Comparison of ENCODE assay signal across 27 cellular contexts in the genomic region with DNA sequence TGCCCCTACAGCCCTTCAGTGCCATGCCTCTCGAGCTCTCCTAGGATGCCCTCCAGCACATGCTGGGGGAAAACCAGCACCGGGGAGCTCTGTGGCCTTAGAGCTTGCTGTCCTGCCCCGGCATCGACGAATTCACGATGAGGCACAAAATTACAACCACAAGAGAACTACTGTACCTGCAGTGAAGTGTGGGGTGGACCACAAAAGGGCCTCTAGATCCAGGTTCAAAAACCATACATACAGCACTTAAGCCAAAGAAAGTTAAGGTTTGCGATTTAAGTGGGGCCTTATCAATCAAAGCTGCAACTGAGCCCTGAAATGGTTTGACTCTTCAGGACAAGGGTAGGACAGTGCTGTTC. TPM values are rescaled to one million over a fixed set of nuclear protein-coding genes. Genes with fewer than 3 reads are reported as not detected.
DNase-seq lines count a peak whose midpoint lies in the region; ATAC-seq, FAIRE-seq and TF ChIP-seq lines count a peak whose summit lies in the region.
"Had no signal": no experiment of that assay in that cellular context is flagged by ENCODE, and none has a peak within 500 bp of the region (broad histone marks: within the 10 kb centered on the region; RNA-seq: fewer than 3 reads in every experiment).

No MANE protein-coding gene starts in this region.

- TF ChIP-seq POLR2A in HepG2 (IDR thresholded peaks at IDR 0.05; ENCODE audit: insufficient read depth in 1 of 2, low read depth in 2 of 2, low read length in 2 of 2) (no peak), right lobe of liver (IDR thresholded peaks at IDR 0.05) (no peak)

- H3K27ac ChIP-seq in HepG2 (ENCODE audit: extremely low read length, insufficient read depth, low read length) = no peak overlapping the region
- H3K27ac ChIP-seq in right lobe of liver = no peak overlapping the region
- H3K27ac ChIP-seq: BLaER1, brain microvascular endothelial cell, esophagus squamous epithelium, foreskin keratinocyte, heart right ventricle, upper lobe of right lung had no signal

- DNase-seq in HepG2 (ENCODE audit: low spot score) (no peak), right lobe of liver (no peak), WTC11 (ENCODE audit: low spot score) (no peak), GM13976 (ENCODE audit: low spot score) (no peak), hepatic stellate cell (ENCODE audit: low spot score) (no peak)
- no peak for DNase-seq in activated naive CD8-positive, alpha-beta T cell treated with anti-CD3 and anti-CD28 coated beads for 36 hours
- DNase-seq: activated gamma-delta T cell treated with Interleukin-2 at 50 U/mL for 16 hours; brain microvascular endothelial cell; COR-L47; DMS79; esophagus squamous epithelium; foreskin keratinocyte; heart right ventricle; IMR-90; kidney; left ventricle myocardium superior; NCI-H2107; SHP77; stimulated activated CD4-positive, alpha-beta T cell treated with anti-CD3 and anti-CD28 coated beads, Interleukin-2, amount 100 ng/mL, for 48 hours; upper lobe of right lung had no signal

- no peaks in the 10 kb centered on the region for H3K27me3 Mint-ChIP-seq in WTC11 (ENCODE audit: low read depth)
- H3K27me3 Mint-ChIP-seq in activated naive CD8-positive, alpha-beta T cell treated with anti-CD3 and anti-CD28 coated beads for 36 hours = no peaks in the 10 kb centered on the region
- H3K27me3 Mint-ChIP-seq in stimulated activated memory B cell treated with anti-CD40 and anti-IgM and Interleukin-4, amounts not matched to agents 10 μg/mL and 1 μg/mL and 100 μg/mL, for 72 hours = no peaks in the 10 kb centered on the region

- in situ Hi-C loops in HepG2 (cut with HindIII; ENCODE audit: extremely low pct_ligation_motif_present, low pct_unique_long_range_greater_than_20kb) (no loop called here), GM13976 (cut with MboI; ENCODE audit: low sequenced_read_pairs, unreplicated experiment) (no loop called here)

- H3K9me3 ChIP-seq in HepG2 (ENCODE audit: low read length) (no peaks in the 10 kb centered on the region), right lobe of liver (no peaks in the 10 kb centered on the region)
- H3K9me3 ChIP-seq: BLaER1, esophagus squamous epithelium, heart right ventricle, upper lobe of right lung had no signal

- intact Hi-C loops in HepG2 (cut with micrococcal nuclease; ENCODE audit: unreplicated experiment) (no loop called here), right lobe of liver (cut with DNase I) (no loop called here)

- TF ChIP-seq CTCF in HepG2 (CRISPR knock-in tag; IDR thresholded peaks at IDR 0.05) = no peak
- TF ChIP-seq CTCF in right lobe of liver (IDR thresholded peaks at IDR 0.05) = no peak
- TF ChIP-seq CTCF in WTC11 (IDR thresholded peaks at IDR 0.05) = no peak
- no peak for TF ChIP-seq CTCF in GM13976 (IDR thresholded peaks at IDR 0.05; ENCODE audit: borderline replicate concordance, control extremely low read depth, extremely low read depth, insufficient read depth, missing control alignments)

- no peak for TF ChIP-seq RAD21 in HepG2 (CRISPR knock-in tag; IDR thresholded peaks at IDR 0.05)

- H2AFZ ChIP-seq in HepG2 (ENCODE audit: low read length) = no peak overlapping the region

- no peak overlapping the region for H3K9ac ChIP-seq in HepG2 (ENCODE audit: insufficient read depth, low read depth, low read length)
- H3K9ac ChIP-seq: BLaER1 had no signal

- 0 out of 2 replicates have a peak overlapping the region, but pooled peaks have one; percentile 45 for H3K27ac Mint-ChIP-seq in WTC11
- peak overlapping the region; percentile 74 for H3K27ac Mint-ChIP-seq in activated naive CD8-positive, alpha-beta T cell treated with anti-CD3 and anti-CD28 coated beads for 36 hours
- H3K27ac Mint-ChIP-seq in stimulated activated memory B cell treated with anti-CD40 and anti-IgM and Interleukin-4, amounts not matched to agents 10 μg/mL and 1 μg/mL and 100 μg/mL, for 72 hours = peak overlapping the region; percentile 32

- no peaks in the 10 kb centered on the region for H3K27me3 ChIP-seq in HepG2 (ENCODE audit: control insufficient read depth in 1 of 2, insufficient read depth in 2 of 2, low read length in 2 of 2)
- no peaks in the 10 kb centered on the region for H3K27me3 ChIP-seq in right lobe of liver
- H3K27me3 ChIP-seq: BLaER1, brain microvascular endothelial cell, esophagus squamous epithelium, foreskin keratinocyte, heart right ventricle, upper lobe of right lung had no signal

- ATAC-seq in HepG2 (no peak), right lobe of liver (no peak), WTC11 (no peak)
- ATAC-seq in stimulated activated memory B cell treated with anti-CD40 and anti-IgM and Interleukin-4, amounts not matched to agents 10 μg/mL and 1 μg/mL and 100 μg/mL, for 72 hours = no peak
- ATAC-seq: foreskin keratinocyte, heart right ventricle, left ventricle myocardium superior, sciatic nerve, upper lobe of right lung had no signal

- H3K79me2 ChIP-seq in HepG2 (ENCODE audit: insufficient read depth, low read length) = peaks cover 47% of the 10 kb centered on the region

- H3K9me3 Mint-ChIP-seq in WTC11 = no peaks in the 10 kb centered on the region
- no peaks in the 10 kb centered on the region for H3K9me3 Mint-ChIP-seq in activated naive CD8-positive, alpha-beta T cell treated with anti-CD3 and anti-CD28 coated beads for 36 hours
- no peaks in the 10 kb centered on the region for H3K9me3 Mint-ChIP-seq in stimulated activated memory B cell treated with anti-CD40 and anti-IgM and Interleukin-4, amounts not matched to agents 10 μg/mL and 1 μg/mL and 100 μg/mL, for 72 hours

- H3K36me3 ChIP-seq in HepG2 (replicated peaks in 1 of 2; ENCODE audit: control insufficient read depth in 1 of 2, insufficient read depth in 2 of 2, low read length in 2 of 2) = peaks cover 57 to 95% of the 10 kb centered on the region in 2 experiments
- H3K36me3 ChIP-seq in right lobe of liver = peaks cover 0 to 66% (median 20%) of the 10 kb centered on the region in 4 donors

- no peak for FAIRE-seq in HepG2 (lab: Jason Lieb, UNC)
- FAIRE-seq: G401.6, kidney had no signal

- TF ChIP-seq EP300 in HepG2 (IDR thresholded peaks at IDR 0.05; ENCODE audit: low read depth in 2 of 2, low read length in 2 of 2) (no peak), HepG2 (CRISPR knock-in tag; IDR thresholded peaks at IDR 0.05; ENCODE audit: borderline replicate concordance) (no peak)

- peaks cover 35% of the 10 kb centered on the region for H4K20me1 ChIP-seq in HepG2 (ENCODE audit: insufficient read depth, low read length)

- 99% methylated on average over 7 of the region's 7 CpGs for WGBS in HepG2 (ENCODE audit: low lambda C conversion rate)
- 100% methylated on average over 2 of the region's 7 CpGs for WGBS in right lobe of liver (ENCODE audit: insufficient coverage, low coverage, low lambda C conversion rate, missing lambda C conversion rate)

- CTCF ChIA-PET in HepG2 (lab: Yijun Ruan, JAX; ENCODE audit: low intra/inter-chr PET ratio, low total read pairs) = no interaction called here
- CTCF ChIA-PET in WTC11 (lab: Charles Lee) = interaction anchor here (2.6 to 5.7 kb wide), 2 partner anchors 15 to 87 kb away, joined by 19 to 30 read pairs; no protein-coding TSS in a partner anchor

- peaks cover 72% of the 10 kb centered on the region for H3K36me3 Mint-ChIP-seq in WTC11
- H3K36me3 Mint-ChIP-seq in activated naive CD8-positive, alpha-beta T cell treated with anti-CD3 and anti-CD28 coated beads for 36 hours = peaks cover 37% of the 10 kb centered on the region
- peaks cover 45% of the 10 kb centered on the region for H3K36me3 Mint-ChIP-seq in stimulated activated memory B cell treated with anti-CD40 and anti-IgM and Interleukin-4, amounts not matched to agents 10 μg/mL and 1 μg/mL and 100 μg/mL, for 72 hours

- no peak overlapping the region for H3K4me2 ChIP-seq in HepG2 (ENCODE audit: low read depth, low read length)
- H3K4me2 ChIP-seq: BLaER1 had no signal

- H3K4me3 ChIP-seq in HepG2 (replicated peaks in 1 of 3; ENCODE audit: insufficient read depth in 1 of 3, low read depth in 2 of 3, low read length in 3 of 3) = no peak overlapping the region
- no peak overlapping the region for H3K4me3 ChIP-seq in right lobe of liver
- H3K4me3 ChIP-seq: BLaER1, esophagus squamous epithelium, heart right ventricle, upper lobe of right lung had no signal

- H3K4me3 Mint-ChIP-seq in WTC11 = no peak overlapping the region
- H3K4me3 Mint-ChIP-seq in activated naive CD8-positive, alpha-beta T cell treated with anti-CD3 and anti-CD28 coated beads for 36 hours = no peak overlapping the region
- H3K4me3 Mint-ChIP-seq in stimulated activated memory B cell treated with anti-CD40 and anti-IgM and Interleukin-4, amounts not matched to agents 10 μg/mL and 1 μg/mL and 100 μg/mL, for 72 hours = no peak overlapping the region

- H3K4me1 Mint-ChIP-seq in WTC11 = no peaks in the 10 kb centered on the region
- H3K4me1 Mint-ChIP-seq in activated naive CD8-positive, alpha-beta T cell treated with anti-CD3 and anti-CD28 coated beads for 36 hours = peaks cover 43% of the 10 kb centered on the region
- H3K4me1 Mint-ChIP-seq in stimulated activated memory B cell treated with anti-CD40 and anti-IgM and Interleukin-4, amounts not matched to agents 10 μg/mL and 1 μg/mL and 100 μg/mL, for 72 hours = peaks cover 32% of the 10 kb centered on the region

- POLR2A ChIA-PET in HepG2 (lab: Yijun Ruan, JAX) = no interaction called here
- POLR2A ChIA-PET in WTC11 (lab: Charles Lee) = no interaction called here

- H3K4me1 ChIP-seq in HepG2 (ENCODE audit: insufficient read depth, low read length) (no peaks in the 10 kb centered on the region), right lobe of liver (peaks cover 0 to 15% (median 8%) of the 10 kb centered on the region in 4 donors)
- H3K4me1 ChIP-seq: BLaER1, foreskin keratinocyte had no signal

- no TSS peak for BruUV-seq in HepG2 (replicated peaks; lab: Mats Ljungman, UMichigan)

RNA-seq across cellular contexts. Expression of a gene that starts 39.5 kb away (rescaled TPM):
- total RNA-seq in HepG2 (2016; rRNA removed; fragmentation: Illumina TruSeq; extraction: Trizol) = not detected in 2 replicates
- total RNA-seq in HepG2 (2016; cell fraction: cytosol; rRNA removed; fragmentation: Illumina TruSeq; extraction: Trizol; ENCODE audit: low read depth) = not detected in 2 replicates
- total RNA-seq in HepG2 (2016; cell fraction: insoluble cytoplasmic fraction; rRNA removed; fragmentation: Illumina TruSeq; extraction: Trizol) = not detected in 2 replicates
- 0.19 TPM in 1 of 2 replicates, not detected in the other for total RNA-seq in HepG2 (2016; cell fraction: membrane; rRNA removed; fragmentation: Illumina TruSeq; extraction: Trizol)
- not detected in 2 replicates for total RNA-seq in HepG2 (2016; cell fraction: nucleus; rRNA removed; fragmentation: Illumina TruSeq; extraction: Trizol)
- polyA plus RNA-seq in HepG2 (2011; rRNA removed) = 0.14 TPM in 1 of 2 replicates, not detected in the other
- not detected in 2 replicates for polyA plus RNA-seq in HepG2 (2011; cell fraction: cytosol; rRNA removed)
- polyA plus RNA-seq in HepG2 (2011; cell fraction: nucleus; rRNA removed) = not detected in 2 replicates
- not detected in 2 replicates for polyA plus RNA-seq in HepG2 (2012)
- not detected in 2 replicates for polyA plus RNA-seq in HepG2 (2016; cell fraction: cytosol; fragmentation: Illumina TruSeq; extraction: Trizol; ENCODE audit: low read depth)
- polyA plus RNA-seq in HepG2 (2016; cell fraction: insoluble cytoplasmic fraction; fragmentation: Illumina TruSeq; extraction: Trizol; ENCODE audit: low read depth) = not detected in 2 replicates
- not detected in 2 replicates for polyA plus RNA-seq in HepG2 (2016; cell fraction: membrane; fragmentation: Illumina TruSeq; extraction: Trizol; ENCODE audit: low read depth)
- not detected in 2 replicates for polyA plus RNA-seq in HepG2 (2016; cell fraction: nucleus; fragmentation: Illumina TruSeq; extraction: Trizol; ENCODE audit: insufficient read depth, low read depth)
- polyA minus RNA-seq in HepG2 (2011; rRNA and poly(A)+ RNA removed; ENCODE audit: low replicate concordance) = 0.12 TPM in 1 of 2 replicates, not detected in the other
- not detected in 2 replicates for polyA minus RNA-seq in HepG2 (2011; cell fraction: cytosol; rRNA and poly(A)+ RNA removed)
- polyA minus RNA-seq in HepG2 (2011; cell fraction: nucleus; rRNA and poly(A)+ RNA removed) = not detected in 2 replicates
- not detected for total RNA-seq in right lobe of liver
- total RNA-seq in WTC11 (2021) = not detected in 3 replicates
- not detected for total RNA-seq in activated naive CD8-positive, alpha-beta T cell treated with anti-CD3 and anti-CD28 coated beads for 36 hours
- total RNA-seq: esophagus squamous epithelium, foreskin keratinocyte, heart right ventricle, IMR-90, kidney, left ventricle myocardium superior, myocyte, posterior vena cava, sciatic nerve, temporal lobe, upper lobe of right lung had no signal
- polyA plus RNA-seq: foreskin keratinocyte, heart right ventricle, IMR-90 had no signal

RNA-seq across cellular contexts. Expression of a gene that starts 42.1 kb away (rescaled TPM):
- total RNA-seq in HepG2 (2016; rRNA removed; fragmentation: Illumina TruSeq; extraction: Trizol) (173 and 177 TPM in 2 replicates), right lobe of liver (10 to 100 TPM; 46.8 to 55.8 (median 49.1) TPM), WTC11 (2021) (153 to 211 TPM (median 161 TPM) in 3 replicates)
- total RNA-seq in HepG2 (2016; cell fraction: cytosol; rRNA removed; fragmentation: Illumina TruSeq; extraction: Trizol; ENCODE audit: low read depth) = 42.2 and 47.1 TPM in 2 replicates
- total RNA-seq in HepG2 (2016; cell fraction: insoluble cytoplasmic fraction; rRNA removed; fragmentation: Illumina TruSeq; extraction: Trizol) = 166 and 185 TPM in 2 replicates
- total RNA-seq in HepG2 (2016; cell fraction: membrane; rRNA removed; fragmentation: Illumina TruSeq; extraction: Trizol) = 53.5 and 58.7 TPM in 2 replicates
- 231 and 239 TPM in 2 replicates for total RNA-seq in HepG2 (2016; cell fraction: nucleus; rRNA removed; fragmentation: Illumina TruSeq; extraction: Trizol)
- polyA plus RNA-seq in HepG2 (2011; rRNA removed) = 52.5 and 58.4 TPM in 2 replicates
- polyA plus RNA-seq in HepG2 (2011; cell fraction: cytosol; rRNA removed) = 16.6 and 26.6 TPM in 2 replicates
- 77.7 and 102 TPM in 2 replicates for polyA plus RNA-seq in HepG2 (2011; cell fraction: nucleus; rRNA removed)
- 151 and 152 TPM in 2 replicates for polyA plus RNA-seq in HepG2 (2012)
- polyA plus RNA-seq in HepG2 (2016; cell fraction: cytosol; fragmentation: Illumina TruSeq; extraction: Trizol; ENCODE audit: low read depth) = 5.3 and 6.8 TPM in 2 replicates
- polyA plus RNA-seq in HepG2 (2016; cell fraction: insoluble cytoplasmic fraction; fragmentation: Illumina TruSeq; extraction: Trizol; ENCODE audit: low read depth) = 200 and 216 TPM in 2 replicates
- polyA plus RNA-seq in HepG2 (2016; cell fraction: membrane; fragmentation: Illumina TruSeq; extraction: Trizol; ENCODE audit: low read depth) = 18.6 and 26.0 TPM in 2 replicates
- 243 and 249 TPM in 2 replicates for polyA plus RNA-seq in HepG2 (2016; cell fraction: nucleus; fragmentation: Illumina TruSeq; extraction: Trizol; ENCODE audit: insufficient read depth, low read depth)
- 135 and 250 TPM in 2 replicates for polyA minus RNA-seq in HepG2 (2011; rRNA and poly(A)+ RNA removed; ENCODE audit: low replicate concordance)
- polyA minus RNA-seq in HepG2 (2011; cell fraction: cytosol; rRNA and poly(A)+ RNA removed) = 49.2 and 87.1 TPM in 2 replicates
- polyA minus RNA-seq in HepG2 (2011; cell fraction: nucleus; rRNA and poly(A)+ RNA removed) = 329 and 403 TPM in 2 replicates
- total RNA-seq in activated naive CD8-positive, alpha-beta T cell treated with anti-CD3 and anti-CD28 coated beads for 36 hours = 100 to 1,000 TPM; 167 to 175 TPM

RNA-seq across cellular contexts. Expression of a gene that starts 52.8 kb away (rescaled TPM):
- 345 and 349 TPM in 2 replicates for total RNA-seq in HepG2 (2016; rRNA removed; fragmentation: Illumina TruSeq; extraction: Trizol)
- 202 and 227 TPM in 2 replicates for total RNA-seq in HepG2 (2016; cell fraction: cytosol; rRNA removed; fragmentation: Illumina TruSeq; extraction: Trizol; ENCODE audit: low read depth)
- total RNA-seq in HepG2 (2016; cell fraction: insoluble cytoplasmic fraction; rRNA removed; fragmentation: Illumina TruSeq; extraction: Trizol) = 351 and 370 TPM in 2 replicates
- total RNA-seq in HepG2 (2016; cell fraction: membrane; rRNA removed; fragmentation: Illumina TruSeq; extraction: Trizol) = 185 and 210 TPM in 2 replicates
- total RNA-seq in HepG2 (2016; cell fraction: nucleus; rRNA removed; fragmentation: Illumina TruSeq; extraction: Trizol) = 126 and 138 TPM in 2 replicates
- polyA plus RNA-seq in HepG2 (2011; rRNA removed) = 173 and 193 TPM in 2 replicates
- polyA plus RNA-seq in HepG2 (2011; cell fraction: cytosol; rRNA removed) = 139 and 221 TPM in 2 replicates
- polyA plus RNA-seq in HepG2 (2011; cell fraction: nucleus; rRNA removed) = 209 and 223 TPM in 2 replicates
- 167 and 252 TPM in 2 replicates for polyA plus RNA-seq in HepG2 (2012)
- 224 and 244 TPM in 2 replicates for polyA plus RNA-seq in HepG2 (2016; cell fraction: cytosol; fragmentation: Illumina TruSeq; extraction: Trizol; ENCODE audit: low read depth)
- 425 and 448 TPM in 2 replicates for polyA plus RNA-seq in HepG2 (2016; cell fraction: insoluble cytoplasmic fraction; fragmentation: Illumina TruSeq; extraction: Trizol; ENCODE audit: low read depth)
- polyA plus RNA-seq in HepG2 (2016; cell fraction: membrane; fragmentation: Illumina TruSeq; extraction: Trizol; ENCODE audit: low read depth) = 197 and 214 TPM in 2 replicates
- 269 and 287 TPM in 2 replicates for polyA plus RNA-seq in HepG2 (2016; cell fraction: nucleus; fragmentation: Illumina TruSeq; extraction: Trizol; ENCODE audit: insufficient read depth, low read depth)
- polyA minus RNA-seq in HepG2 (2011; rRNA and poly(A)+ RNA removed; ENCODE audit: low replicate concordance) = 186 and 379 TPM in 2 replicates
- polyA minus RNA-seq in HepG2 (2011; cell fraction: cytosol; rRNA and poly(A)+ RNA removed) = 166 and 175 TPM in 2 replicates
- 55.6 and 67.6 TPM in 2 replicates for polyA minus RNA-seq in HepG2 (2011; cell fraction: nucleus; rRNA and poly(A)+ RNA removed)
- total RNA-seq in right lobe of liver = 100 to 1,000 TPM in 1 of 6 experiments, 10 to 100 TPM in 5; 61.5 to 132 (median 73.1) TPM
- 260 to 271 TPM (median 261 TPM) in 3 replicates for total RNA-seq in WTC11 (2021)
- total RNA-seq in activated naive CD8-positive, alpha-beta T cell treated with anti-CD3 and anti-CD28 coated beads for 36 hours = 10 to 100 TPM; 65.2 to 66.4 TPM
